12 cellular contexts compared by ENCODE assay signal in the genomic region with DNA sequence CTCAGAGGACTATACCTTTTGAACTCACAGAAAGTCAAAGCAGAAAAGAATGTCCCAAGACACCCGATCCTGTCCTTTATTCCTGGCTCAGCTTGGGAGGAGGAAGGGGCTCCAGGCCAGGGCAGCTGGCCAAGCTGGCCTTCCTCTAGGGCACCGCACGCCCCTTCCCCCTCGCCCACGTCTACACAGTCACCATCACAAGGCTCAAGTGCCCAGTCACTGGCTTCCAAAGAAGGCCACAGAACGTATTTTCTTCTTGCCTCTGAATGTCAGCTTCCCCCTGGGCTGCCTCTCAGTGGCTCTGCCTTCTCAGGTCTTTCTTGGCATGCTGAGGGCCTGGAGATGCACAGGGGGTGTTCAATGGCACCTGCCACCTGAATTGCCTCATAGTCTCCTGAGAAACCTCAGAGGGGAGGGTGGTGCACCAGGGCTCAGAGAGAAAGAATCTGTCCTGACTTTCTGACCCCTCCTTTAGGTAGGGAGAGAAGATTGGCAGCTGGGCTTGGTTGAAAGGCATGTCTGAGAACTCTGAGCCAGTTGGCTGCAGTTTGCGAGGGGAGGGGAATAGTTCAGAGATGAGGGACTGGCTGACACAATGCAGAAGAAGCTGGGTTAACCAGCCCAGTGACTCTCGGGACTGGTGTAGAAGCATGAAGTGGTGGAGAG. TPM values are rescaled to one million over a fixed set of nuclear protein-coding genes. Genes with fewer than 3 reads are reported as not detected.
DNase-seq lines count a peak whose midpoint lies in the region; ATAC-seq and TF ChIP-seq lines count a peak whose summit lies in the region.
"Had no signal": no experiment of that assay in that cellular context is flagged by ENCODE, and none has a peak within 500 bp of the region (broad histone marks: within the 10 kb centered on the region; RNA-seq: fewer than 3 reads in every experiment).

No MANE protein-coding gene starts in this region.

- ATAC-seq in T-cell (replicated peaks in 1 of 4), result no peak

- H3K27ac ChIP-seq in iPS-18a (ENCODE audit: low read length), result no peak overlapping the region
- no peak overlapping the region for H3K27ac ChIP-seq in prostate gland
- H3K27ac ChIP-seq: breast epithelium had no signal

- CTCF ChIA-PET in T-cell (lab: Charles Lee), result interaction anchor here in 1 of 2 donors (0.7 kb wide), 1 partner anchor 59 kb away, joined by 3 read pairs; a partner anchor contains a TSS

- POLR2A ChIA-PET in T-cell (lab: Charles Lee), result no interaction called here

- no peak for DNase-seq in T-helper 1 cell
- peak in 1 of 34 experiments; percentile 21 for DNase-seq in T-cell
- DNase-seq in progenitor cell of endocrine pancreas (ENCODE audit: low spot score, unreplicated experiment), result no peak
- no peak for DNase-seq in NCI-H1092 treated with DMSO at 0.1 percent for 48 hours (lab: John Stamatoyannopoulos, UW)
- DNase-seq in NCI-H526 treated with DMSO at 0.1 percent for 48 hours (lab: John Stamatoyannopoulos, UW), result no peak
- DNase-seq in prostate gland (ENCODE audit: low spot score), result no peak
- DNase-seq: activated CD4-positive, alpha-beta T cell treated with anti-CD3 and anti-CD28 coated beads for 1 hour; DMS153; NCI-H2029 treated with DMSO at 0.1 percent for 48 hours had no signal

- H3K27me3 ChIP-seq in iPS-18a (ENCODE audit: control insufficient read depth, insufficient read depth, low read length) (no peaks in the 10 kb centered on the region), prostate gland (replicated peaks; ENCODE audit: insufficient read depth) (no peaks in the 10 kb centered on the region)
- H3K27me3 ChIP-seq: breast epithelium had no signal

- intact Hi-C loops in prostate gland (cut with DNase I), result no loop called here

- TF ChIP-seq CTCF in progenitor cell of endocrine pancreas (IDR thresholded peaks at IDR 0.05; ENCODE audit: unreplicated experiment) (no peak), prostate gland (IDR thresholded peaks at IDR 0.05) (no peak)

- peak overlapping the region; percentile 66 for H3K4me3 ChIP-seq in iPS-18a (ENCODE audit: low read length)
- no peak overlapping the region for H3K4me3 ChIP-seq in prostate gland
- H3K4me3 ChIP-seq: breast epithelium had no signal

- TF ChIP-seq POLR2A in prostate gland (IDR thresholded peaks at IDR 0.05), result no peak

- peaks cover 17% of the 10 kb centered on the region for H3K36me3 ChIP-seq in iPS-18a (ENCODE audit: control insufficient read depth, low read depth, low read length)
- no peaks in the 10 kb centered on the region for H3K36me3 ChIP-seq in prostate gland
- H3K36me3 ChIP-seq: breast epithelium had no signal

- H3K27me3 Mint-ChIP-seq in T-helper 1 cell treated with Interleukin-12 subunit alpha and Interleukin-12 subunit beta and Interleukin-4 antibody, amounts not matched to agents 30 μg/mL and 1 μg/mL, for 36 hours (ENCODE audit: low read depth), result no peaks in the 10 kb centered on the region
- no peaks in the 10 kb centered on the region for H3K27me3 Mint-ChIP-seq in T-cell
- H3K27me3 Mint-ChIP-seq in progenitor cell of endocrine pancreas, result no peaks in the 10 kb centered on the region

- WGBS in prostate gland, result 65% methylated on average over 8 of the region's 8 CpGs

- H3K9me3 ChIP-seq in iPS-18a (ENCODE audit: control insufficient read depth, low read depth, low read length) (no peaks in the 10 kb centered on the region), prostate gland (no peaks in the 10 kb centered on the region)
- H3K9me3 ChIP-seq: breast epithelium had no signal

- H3K4me3 Mint-ChIP-seq in T-helper 1 cell treated with Interleukin-12 subunit alpha and Interleukin-12 subunit beta and Interleukin-4 antibody, amounts not matched to agents 30 μg/mL and 1 μg/mL, for 36 hours, result peak overlapping the region; percentile 44
- H3K4me3 Mint-ChIP-seq in T-cell, result peak overlapping the region in 2 of 3 donors; percentile 79 to 80
- H3K4me3 Mint-ChIP-seq in progenitor cell of endocrine pancreas (ENCODE audit: low read depth), result peak overlapping the region; percentile 37

- H3K4me1 ChIP-seq in iPS-18a (ENCODE audit: control insufficient read depth, low read depth, low read length) (no peaks in the 10 kb centered on the region), prostate gland (replicated peaks) (peaks cover 6% of the 10 kb centered on the region)

- H3K36me3 Mint-ChIP-seq in T-helper 1 cell treated with Interleukin-12 subunit alpha and Interleukin-12 subunit beta and Interleukin-4 antibody, amounts not matched to agents 30 μg/mL and 1 μg/mL, for 36 hours (ENCODE audit: low read depth), result peaks cover 9% of the 10 kb centered on the region
- H3K36me3 Mint-ChIP-seq in T-cell, result peaks cover 2% of the 10 kb centered on the region
- peaks cover 5% of the 10 kb centered on the region for H3K36me3 Mint-ChIP-seq in progenitor cell of endocrine pancreas (ENCODE audit: insufficient read depth)

- no peak overlapping the region for H3K9ac ChIP-seq in iPS-18a (ENCODE audit: low read length)

- H3K4me1 Mint-ChIP-seq in T-helper 1 cell treated with Interleukin-12 subunit alpha and Interleukin-12 subunit beta and Interleukin-4 antibody, amounts not matched to agents 30 μg/mL and 1 μg/mL, for 36 hours (ENCODE audit: low read depth), result peaks cover 23% of the 10 kb centered on the region
- H3K4me1 Mint-ChIP-seq in T-cell (peaks cover 23 to 31% (median 24%) of the 10 kb centered on the region in 3 donors), progenitor cell of endocrine pancreas (ENCODE audit: low read depth) (peaks cover 13% of the 10 kb centered on the region)

- H3K9me3 Mint-ChIP-seq in T-helper 1 cell treated with Interleukin-12 subunit alpha and Interleukin-12 subunit beta and Interleukin-4 antibody, amounts not matched to agents 30 μg/mL and 1 μg/mL, for 36 hours, result no peaks in the 10 kb centered on the region
- H3K9me3 Mint-ChIP-seq in T-cell (no peaks in the 10 kb centered on the region), progenitor cell of endocrine pancreas (ENCODE audit: low read depth) (no peaks in the 10 kb centered on the region)

- H3K27ac Mint-ChIP-seq in T-helper 1 cell treated with Interleukin-12 subunit alpha and Interleukin-12 subunit beta and Interleukin-4 antibody, amounts not matched to agents 30 μg/mL and 1 μg/mL, for 36 hours, result no peak overlapping the region
- H3K27ac Mint-ChIP-seq in T-cell (no peak overlapping the region), progenitor cell of endocrine pancreas (no peak overlapping the region)

RNA-seq across cellular contexts. Expression of a gene that starts 2.1 kb away (rescaled TPM):
- total RNA-seq in T-cell (1 to 10 TPM; 2.6 to 9.7 (median 6.3) TPM), progenitor cell of endocrine pancreas (12.0 and 15.7 TPM in 2 replicates), prostate gland (1 to 10 TPM; 8.0 to 8.2 TPM)

RNA-seq across cellular contexts. Expression of a gene that starts 7.6 kb away (rescaled TPM):
- 10 to 100 TPM in 3 of 5 donors, 1 to 10 TPM in 2; 2.3 to 18.2 (median 15.4) TPM for total RNA-seq in T-cell
- total RNA-seq in progenitor cell of endocrine pancreas, result 6.6 and 7.1 TPM in 2 replicates
- total RNA-seq in prostate gland, result 10 to 100 TPM in 1 of 2 donors, 1 to 10 TPM in 1; 7.8 to 10.2 TPM

RNA-seq across cellular contexts. Expression of a gene that starts 49.1 kb away (rescaled TPM):
- total RNA-seq in T-cell, result 100 to 1,000 TPM; 105 to 190 (median 111) TPM
- total RNA-seq in progenitor cell of endocrine pancreas, result 74.2 and 75.3 TPM in 2 replicates
- total RNA-seq in prostate gland, result 10 to 100 TPM; 34.8 to 71.7 TPM

RNA-seq across cellular contexts. Expression of a gene that starts 59.0 kb away (rescaled TPM):
- total RNA-seq in T-cell (1 to 10 TPM; 6.0 to 8.7 (median 6.5) TPM), progenitor cell of endocrine pancreas (7.3 and 8.7 TPM in 2 replicates), prostate gland (1 to 10 TPM; 6.4 to 7.1 TPM)

RNA-seq across cellular contexts. Expression of a gene that starts 59.1 kb away (rescaled TPM):
- 10 to 100 TPM; 73.1 to 80.8 (median 79.4) TPM for total RNA-seq in T-cell
- total RNA-seq in progenitor cell of endocrine pancreas, result 77.7 and 82.2 TPM in 2 replicates
- 10 to 100 TPM; 49.4 to 56.4 TPM for total RNA-seq in prostate gland
